16 cellular contexts compared by ENCODE assay signal in genomic region chr1:169048043-169048442, GRCh38. TPM values are rescaled to one million over a fixed set of nuclear protein-coding genes. Genes with fewer than 3 reads are reported as not detected.
DNase-seq lines count a peak whose midpoint lies in the region; ATAC-seq, FAIRE-seq and TF ChIP-seq lines count a peak whose summit lies in the region.
"Had no signal": no experiment of that assay in that cellular context is flagged by ENCODE, and none has a peak within 500 bp of the region (broad histone marks: within the 10 kb centered on the region; RNA-seq: fewer than 3 reads in every experiment).

No MANE protein-coding gene starts in this region.

- H3K4me1 Mint-ChIP-seq in CD14-positive monocyte: peaks cover 48% of the 10 kb centered on the region
- H3K4me1 Mint-ChIP-seq in activated T-helper 1 cell treated with anti-CD3 and anti-CD28 coated beads, Interleukin-12 subunit alpha, Interleukin-12 subunit beta, Interleukin-2, Interleukin-4 antibody, amounts not matched to agents 30 ng/mL and 10 ng/mL and 1 ng/mL, durations not matched to agents 14 hours and 24 hours and 36 hours (ENCODE audit: low read depth): peaks cover 73% of the 10 kb centered on the region

- TF ChIP-seq RAD21 in HepG2 (CRISPR knock-in tag; IDR thresholded peaks at IDR 0.05): no peak

- H3K27ac ChIP-seq in HepG2 (ENCODE audit: extremely low read length, insufficient read depth, low read length): no peak overlapping the region
- H3K27ac ChIP-seq: adrenal gland, esophagus squamous epithelium, sigmoid colon had no signal

- TF ChIP-seq EP300 in HepG2 (IDR thresholded peaks at IDR 0.05; ENCODE audit: low read depth in 2 of 2, low read length in 2 of 2) (no peak), HepG2 (CRISPR knock-in tag; IDR thresholded peaks at IDR 0.05; ENCODE audit: borderline replicate concordance) (no peak)

- H3K36me3 Mint-ChIP-seq in CD14-positive monocyte: no peaks in the 10 kb centered on the region
- H3K36me3 Mint-ChIP-seq in activated T-helper 1 cell treated with anti-CD3 and anti-CD28 coated beads, Interleukin-12 subunit alpha, Interleukin-12 subunit beta, Interleukin-2, Interleukin-4 antibody, amounts not matched to agents 30 ng/mL and 10 ng/mL and 1 ng/mL, durations not matched to agents 14 hours and 24 hours and 36 hours (ENCODE audit: low read depth): peaks cover 4% of the 10 kb centered on the region

- H3K27me3 Mint-ChIP-seq in CD14-positive monocyte (ENCODE audit: low read depth in 3 of 3): peaks cover 0 to 7% (median 2%) of the 10 kb centered on the region in 3 donors
- H3K27me3 Mint-ChIP-seq in activated T-helper 1 cell treated with anti-CD3 and anti-CD28 coated beads, Interleukin-12 subunit alpha, Interleukin-12 subunit beta, Interleukin-2, Interleukin-4 antibody, amounts not matched to agents 30 ng/mL and 10 ng/mL and 1 ng/mL, durations not matched to agents 14 hours and 24 hours and 36 hours (ENCODE audit: insufficient read depth): no peaks in the 10 kb centered on the region

- no peak for TF ChIP-seq POLR2A in HepG2 (IDR thresholded peaks at IDR 0.05; ENCODE audit: insufficient read depth in 1 of 2, low read depth in 2 of 2, low read length in 2 of 2)

- POLR2A ChIA-PET in HepG2 (lab: Yijun Ruan, JAX): interaction anchor here (0.7 kb wide), 1 partner anchor 12 kb away, joined by 3 read pairs; no protein-coding TSS in a partner anchor

- CTCF ChIA-PET in HepG2 (lab: Yijun Ruan, JAX; ENCODE audit: low intra/inter-chr PET ratio, low total read pairs): no interaction called here

- no peak overlapping the region for H2AFZ ChIP-seq in HepG2 (ENCODE audit: low read length)

- H3K36me3 ChIP-seq in HepG2 (replicated peaks in 1 of 2; ENCODE audit: control insufficient read depth in 1 of 2, insufficient read depth in 2 of 2, low read length in 2 of 2): no peaks in the 10 kb centered on the region
- H3K36me3 ChIP-seq: adrenal gland, esophagus squamous epithelium, sigmoid colon had no signal

- no peak for DNase-seq in CD14-positive monocyte (ENCODE audit: low spot score)
- no peak for DNase-seq in GM18507 (ENCODE audit: extremely low spot score, insufficient read length, low read depth)
- DNase-seq in activated T-helper 1 cell treated with anti-CD3 and anti-CD28 coated beads, Interleukin-12 subunit alpha, Interleukin-12 subunit beta, Interleukin-2, Interleukin-4 antibody, amounts not matched to agents 30 ng/mL and 10 ng/mL and 1 ng/mL, durations not matched to agents 14 hours and 24 hours and 36 hours (ENCODE audit: low spot score): no peak
- no peak for DNase-seq in HepG2 (ENCODE audit: low spot score)
- no peak for DNase-seq in DMS153 treated with DMSO at 0.1 percent for 48 hours (lab: John Stamatoyannopoulos, UW; ENCODE audit: unreplicated experiment)
- DNase-seq in sciatic nerve (ENCODE audit: low spot score): no peak
- no peak for DNase-seq in H4 (ENCODE audit: low spot score)
- DNase-seq: activated T-cell treated with anti-CD3 and anti-CD28 coated beads, Interleukin-2, amount 50 U/mL, for 1 hour; adrenal gland; esophagus squamous epithelium; NCI-H2029; NCI-H446; sigmoid colon; SK-N-SH; stimulated activated CD4-positive, alpha-beta T cell treated with anti-CD3 and anti-CD28 coated beads, Interleukin-1b, Interleukin-23, amount 100 ng/mL, for 48 hours had no signal

- H3K27ac Mint-ChIP-seq in CD14-positive monocyte: peak overlapping the region in 5 of 7 donors; percentile 9 to 79 (median 42)
- H3K27ac Mint-ChIP-seq in activated T-helper 1 cell treated with anti-CD3 and anti-CD28 coated beads, Interleukin-12 subunit alpha, Interleukin-12 subunit beta, Interleukin-2, Interleukin-4 antibody, amounts not matched to agents 30 ng/mL and 10 ng/mL and 1 ng/mL, durations not matched to agents 14 hours and 24 hours and 36 hours: peak overlapping the region; percentile 69

- BruUV-seq in HepG2 (replicated peaks; lab: Mats Ljungman, UMichigan): no TSS peak

- intact Hi-C loops in CD14-positive monocyte (cut with micrococcal nuclease) (loop anchor here in 1 of 2 donors (10.0 kb wide), 1 partner anchor 57 kb away; the partner anchor contains the start of gene ATP1B1), HepG2 (cut with micrococcal nuclease; ENCODE audit: unreplicated experiment) (no loop called here), sciatic nerve (cut with DNase I) (no loop called here)
- intact Hi-C loops in activated T-helper 1 cell treated with anti-CD3 and anti-CD28 coated beads, Interleukin-12 subunit alpha, Interleukin-12 subunit beta, Interleukin-2, Interleukin-4 antibody, amounts not matched to agents 30 ng/mL and 10 ng/mL and 1 ng/mL, durations not matched to agents 14 hours and 24 hours and 36 hours (cut with micrococcal nuclease): loop anchor here (2.0 kb wide), 3 partner anchors 35 to 91 kb away; partner anchors contain the start of gene ATP1B1

- H3K9me3 Mint-ChIP-seq in CD14-positive monocyte: peaks cover 0 to 2% (median 0%) of the 10 kb centered on the region in 7 donors
- H3K9me3 Mint-ChIP-seq in activated T-helper 1 cell treated with anti-CD3 and anti-CD28 coated beads, Interleukin-12 subunit alpha, Interleukin-12 subunit beta, Interleukin-2, Interleukin-4 antibody, amounts not matched to agents 30 ng/mL and 10 ng/mL and 1 ng/mL, durations not matched to agents 14 hours and 24 hours and 36 hours: peaks cover 17% of the 10 kb centered on the region

- in situ Hi-C loops in HepG2 (cut with HindIII; ENCODE audit: extremely low pct_ligation_motif_present, low pct_unique_long_range_greater_than_20kb): no loop called here

- 0% methylated on average over 1 of the region's 3 CpGs for WGBS in HepG2 (ENCODE audit: low lambda C conversion rate)

- peak overlapping the region in 1 of 2 donors; percentile 60 for H3K4me3 Mint-ChIP-seq in CD14-positive monocyte
- H3K4me3 Mint-ChIP-seq in activated T-helper 1 cell treated with anti-CD3 and anti-CD28 coated beads, Interleukin-12 subunit alpha, Interleukin-12 subunit beta, Interleukin-2, Interleukin-4 antibody, amounts not matched to agents 30 ng/mL and 10 ng/mL and 1 ng/mL, durations not matched to agents 14 hours and 24 hours and 36 hours: peak overlapping the region; percentile 23

- H3K27me3 ChIP-seq in HepG2 (ENCODE audit: control insufficient read depth in 1 of 2, insufficient read depth in 2 of 2, low read length in 2 of 2): peaks cover 0 to 8% of the 10 kb centered on the region in 2 experiments; a peak in 1 of 5 replicates
- H3K27me3 ChIP-seq: adrenal gland, esophagus squamous epithelium, sigmoid colon had no signal

- H3K4me2 ChIP-seq in HepG2 (ENCODE audit: low read depth, low read length): no peak overlapping the region
- H3K4me2 ChIP-seq: SK-N-SH had no signal

- ATAC-seq in HepG2 (peak; percentile 31; the same call in 2 of the 3 replicates), HG03521 (IDR thresholded peaks at IDR 0.05; ENCODE audit: unreplicated experiment) (no peak), sciatic nerve (no peak)

- FAIRE-seq in GM18507 (lab: Jason Lieb, UNC) (peak; percentile 38), HepG2 (lab: Jason Lieb, UNC) (no peak)

- no peaks in the 10 kb centered on the region for H3K79me2 ChIP-seq in HepG2 (ENCODE audit: insufficient read depth, low read length)

- no peak overlapping the region for H3K9ac ChIP-seq in HepG2 (ENCODE audit: insufficient read depth, low read depth, low read length)
- H3K9ac ChIP-seq: SK-N-SH had no signal

- no peak for TF ChIP-seq CTCF in CD14-positive monocyte (IDR thresholded peaks at IDR 0.05)
- no peak for TF ChIP-seq CTCF in HepG2 (CRISPR knock-in tag; IDR thresholded peaks at IDR 0.05)

- no peaks in the 10 kb centered on the region for H4K20me1 ChIP-seq in HepG2 (ENCODE audit: insufficient read depth, low read length)

- no peaks in the 10 kb centered on the region for H3K9me3 ChIP-seq in HepG2 (ENCODE audit: low read length)
- H3K9me3 ChIP-seq: adrenal gland, esophagus squamous epithelium, sigmoid colon, SK-N-SH had no signal

- H3K4me3 ChIP-seq in HepG2 (replicated peaks in 1 of 3; ENCODE audit: insufficient read depth in 1 of 3, low read depth in 2 of 3, low read length in 3 of 3): no peak overlapping the region
- H3K4me3 ChIP-seq: adrenal gland, esophagus squamous epithelium, sigmoid colon had no signal

- H3K4me1 ChIP-seq in HepG2 (ENCODE audit: insufficient read depth, low read length): peaks cover 10% of the 10 kb centered on the region; the same call in 1 of the 2 replicates
- H3K4me1 ChIP-seq: sigmoid colon had no signal

TF ChIP-seq in HepG2, 621 proteins besides CTCF, POLR2A, EP300 and RAD21 (continues in another document):
- TF ChIP-seq ETV5 (CRISPR knock-in tag; IDR thresholded peaks at IDR 0.05; ENCODE audit: borderline replicate concordance) (peak; percentile 27; the same call in 1 of the 2 replicates), HOXA7 (CRISPR knock-in tag; IDR thresholded peaks at IDR 0.05) (no peak), KLF15 (CRISPR knock-in tag; IDR thresholded peaks at IDR 0.05; ENCODE audit: borderline replicate concordance) (no peak)

RNA-seq across cellular contexts. Expression of gene ATP1B1, which starts 58.4 kb away (rescaled TPM):
- under 1 TPM; 0.63 to 0.72 TPM for polyA plus RNA-seq in CD14-positive monocyte
- 12.3 TPM in 2 replicates for total RNA-seq in activated T-helper 1 cell treated with anti-CD3 and anti-CD28 coated beads, Interleukin-12 subunit alpha, Interleukin-12 subunit beta, Interleukin-2, Interleukin-4 antibody, amounts not matched to agents 30 ng/mL and 10 ng/mL and 1 ng/mL, durations not matched to agents 14 hours and 24 hours and 36 hours
- 89.8 and 135 TPM in 2 replicates for total RNA-seq in HepG2 (2016; rRNA removed; fragmentation: Illumina TruSeq; extraction: Trizol)
- total RNA-seq in HepG2 (2016; cell fraction: cytosol; rRNA removed; fragmentation: Illumina TruSeq; extraction: Trizol; ENCODE audit: low read depth): 15.3 and 17.7 TPM in 2 replicates
- total RNA-seq in HepG2 (2016; cell fraction: insoluble cytoplasmic fraction; rRNA removed; fragmentation: Illumina TruSeq; extraction: Trizol): 83.4 and 139 TPM in 2 replicates
- 47.8 and 51.7 TPM in 2 replicates for total RNA-seq in HepG2 (2016; cell fraction: membrane; rRNA removed; fragmentation: Illumina TruSeq; extraction: Trizol)
- 170 and 186 TPM in 2 replicates for total RNA-seq in HepG2 (2016; cell fraction: nucleus; rRNA removed; fragmentation: Illumina TruSeq; extraction: Trizol)
- polyA plus RNA-seq in HepG2 (2011; rRNA removed): 134 TPM in 2 replicates
- 63.8 and 107 TPM in 2 replicates for polyA plus RNA-seq in HepG2 (2011; cell fraction: cytosol; rRNA removed)
- 45.7 and 54.4 TPM in 2 replicates for polyA plus RNA-seq in HepG2 (2011; cell fraction: nucleus; rRNA removed)
- polyA plus RNA-seq in HepG2 (2012): 194 and 216 TPM in 2 replicates
- polyA plus RNA-seq in HepG2 (2016; cell fraction: cytosol; fragmentation: Illumina TruSeq; extraction: Trizol; ENCODE audit: low read depth): 12.7 and 13.7 TPM in 2 replicates
- polyA plus RNA-seq in HepG2 (2016; cell fraction: insoluble cytoplasmic fraction; fragmentation: Illumina TruSeq; extraction: Trizol; ENCODE audit: low read depth): 116 and 118 TPM in 2 replicates
- polyA plus RNA-seq in HepG2 (2016; cell fraction: membrane; fragmentation: Illumina TruSeq; extraction: Trizol; ENCODE audit: low read depth): 31.8 and 33.5 TPM in 2 replicates
- polyA plus RNA-seq in HepG2 (2016; cell fraction: nucleus; fragmentation: Illumina TruSeq; extraction: Trizol; ENCODE audit: insufficient read depth, low read depth): 298 and 311 TPM in 2 replicates
- polyA minus RNA-seq in HepG2 (2011; rRNA and poly(A)+ RNA removed; ENCODE audit: low replicate concordance): 26.2 and 55.9 TPM in 2 replicates
- polyA minus RNA-seq in HepG2 (2011; cell fraction: cytosol; rRNA and poly(A)+ RNA removed): 118 and 143 TPM in 2 replicates
- polyA minus RNA-seq in HepG2 (2011; cell fraction: nucleus; rRNA and poly(A)+ RNA removed): 93.7 and 117 TPM in 2 replicates
- total RNA-seq in sciatic nerve: 10.1 TPM
- 32.0 and 49.2 TPM in 2 replicates for total RNA-seq in H4 (2014; rRNA removed; shearing (Covaris generic))
